8 cellular contexts compared by ENCODE assay signal in genomic region chr6:89830385-89830809, GRCh38. TPM values are rescaled to one million over a fixed set of nuclear protein-coding genes. Genes with fewer than 3 reads are reported as not detected.
A peak's percentile ranks its signal among the peaks of the same experiment; 100 is the strongest.
DNase-seq lines count a peak whose midpoint lies in the region; ATAC-seq and TF ChIP-seq lines count a peak whose summit lies in the region.

No MANE protein-coding gene starts in this region.

- peaks cover 33% of the 10 kb centered on the region for H3K4me1 ChIP-seq in mononuclear cell (ENCODE audit: insufficient read depth, low read length)

- no peaks in the 10 kb centered on the region for H3K9me3 ChIP-seq in mononuclear cell (ENCODE audit: low read depth, low read length)

- CTCF ChIA-PET in AG04449 (lab: Yijun Ruan, JAX), result no interaction called here

- in situ Hi-C loops in astrocyte of the spinal cord (cut with HindIII; ENCODE audit: low sequenced_read_pairs), result no loop called here

- TF ChIP-seq CTCF in AG04449 (IDR thresholded peaks at IDR 0.05; ENCODE audit: insufficient read depth, low read length, missing control alignments), result no peak
- TF ChIP-seq CTCF in astrocyte of the spinal cord (IDR thresholded peaks at IDR 0.05; ENCODE audit: low read depth, low read length), result no peak

- POLR2A ChIA-PET in AG04449 (lab: Yijun Ruan, JAX), result no interaction called here

- no peaks in the 10 kb centered on the region for H3K27me3 ChIP-seq in mononuclear cell (ENCODE audit: insufficient read depth, low read length)

- no peak for DNase-seq in AG04449 (ENCODE audit: low read depth, low spot score)
- peak; percentile 32 for DNase-seq in HT-29 (ENCODE audit: low spot score)
- no peak for DNase-seq in astrocyte of the spinal cord (ENCODE audit: low read depth, low spot score)
- DNase-seq in stimulated activated CD4-positive, alpha-beta T cell treated with anti-CD3 and anti-CD28 coated beads, Interleukin-4, amount 100 ng/mL, for 24 hours, result no peak
- DNase-seq in NCI-H2081 treated with DMSO at 0.1 percent for 48 hours (lab: John Stamatoyannopoulos, UW), result no peak
- DNase-seq in glomerular visceral epithelial cell (ENCODE audit: extremely low spot score), result no peak

- peak overlapping the region; percentile 97 for H3K4me3 ChIP-seq in AG04449 (ENCODE audit: low read depth, low read length)
- peak overlapping the region; percentile 97 for H3K4me3 ChIP-seq in astrocyte of the spinal cord (ENCODE audit: low read depth, low read length)
- peak overlapping the region; percentile 96 for H3K4me3 ChIP-seq in mononuclear cell (ENCODE audit: low read length)

- ATAC-seq in activated CD4-positive, CD25-positive, alpha-beta regulatory T cell treated with anti-CD3 and anti-CD28 coated beads, Interleukin-2, amount 50 U/mL, for 24 hours, result no peak

RNA-seq across cellular contexts. Expression of gene CASP8AP2, which starts 0.7 kb away (rescaled TPM):
- total RNA-seq in HT-29 (2014; rRNA removed; shearing (Covaris generic)), result 6.2 and 6.3 TPM in 2 replicates
- total RNA-seq in mononuclear cell, result 16.7 TPM

RNA-seq across cellular contexts. Expression of gene MDN1, which starts 10.8 kb away (rescaled TPM):
- 26.3 and 30.1 TPM in 2 replicates for total RNA-seq in HT-29 (2014; rRNA removed; shearing (Covaris generic))
- total RNA-seq in mononuclear cell, result 30.7 TPM
